ENCODE assay signal across 10 cellular contexts in genomic region chr20:51631953-51632352, GRCh38.
DNase-seq lines count a peak whose midpoint lies in the region; ATAC-seq and TF ChIP-seq lines count a peak whose summit lies in the region.
"Had no signal": no experiment of that assay in that cellular context is flagged by ENCODE, and none has a peak within 500 bp of the region (broad histone marks: within the 10 kb centered on the region; RNA-seq: fewer than 3 reads in every experiment).

No MANE protein-coding gene starts in this region.

- peak overlapping the region; percentile 94 for H3K27ac Mint-ChIP-seq in chondrocyte (ENCODE audit: unreplicated experiment)
- H3K27ac Mint-ChIP-seq in natural killer cell treated with Interleukin-12 subunit alpha and Interleukin-12 subunit beta and Interleukin-15 and Interleukin-18, amount 100 ng/mL, for 72 hours: peak overlapping the region; percentile 72 to 82

- peak overlapping the region in 1 of 12 donors; percentile 19 for H3K4me3 ChIP-seq in heart left ventricle
- H3K4me3 ChIP-seq in urinary bladder (ENCODE audit: low read depth, low read length): no peak overlapping the region

- TF ChIP-seq POLR2A in heart left ventricle (IDR thresholded peaks at IDR 0.05): no peak

- ATAC-seq in heart left ventricle (no peak), Right ventricle myocardium inferior (no peak), GM18861 (IDR thresholded peaks at IDR 0.05; ENCODE audit: unreplicated experiment) (no peak), GM18907 (IDR thresholded peaks at IDR 0.05; ENCODE audit: unreplicated experiment) (no peak)
- ATAC-seq in natural killer cell treated with Interleukin-12 subunit alpha and Interleukin-12 subunit beta and Interleukin-15 and Interleukin-18, amount 100 ng/mL, for 72 hours: no peak

- peaks cover 30% of the 10 kb centered on the region for H3K4me1 Mint-ChIP-seq in chondrocyte (ENCODE audit: low read depth)
- peaks cover 41 to 45% of the 10 kb centered on the region in 2 donors for H3K4me1 Mint-ChIP-seq in natural killer cell treated with Interleukin-12 subunit alpha and Interleukin-12 subunit beta and Interleukin-15 and Interleukin-18, amount 100 ng/mL, for 72 hours (ENCODE audit: low read depth in 2 of 2)

- H3K36me3 Mint-ChIP-seq in chondrocyte (ENCODE audit: low read depth): peaks cover 15% of the 10 kb centered on the region
- no peaks in the 10 kb centered on the region for H3K36me3 Mint-ChIP-seq in natural killer cell treated with Interleukin-12 subunit alpha and Interleukin-12 subunit beta and Interleukin-15 and Interleukin-18, amount 100 ng/mL, for 72 hours

- 92 to 95% (median 93%) methylated on average over 6 of the region's 6 CpGs for WGBS in heart left ventricle, 4 donors
- 96% methylated on average over 6 of the region's 6 CpGs for WGBS in urinary bladder

- H3K27ac ChIP-seq in heart left ventricle (peak overlapping the region; percentile 63 to 93 (median 78)), urinary bladder (ENCODE audit: low read depth) (peak overlapping the region; percentile 12)

- H3K27me3 Mint-ChIP-seq in chondrocyte (ENCODE audit: low read depth): peaks cover 4% of the 10 kb centered on the region
- no peaks in the 10 kb centered on the region for H3K27me3 Mint-ChIP-seq in natural killer cell treated with Interleukin-12 subunit alpha and Interleukin-12 subunit beta and Interleukin-15 and Interleukin-18, amount 100 ng/mL, for 72 hours

- no peaks in the 10 kb centered on the region for H3K9me3 ChIP-seq in heart left ventricle

- H3K27me3 ChIP-seq in heart left ventricle: no peaks in the 10 kb centered on the region

- H3K9me3 Mint-ChIP-seq in chondrocyte (ENCODE audit: low read depth): no peaks in the 10 kb centered on the region
- H3K9me3 Mint-ChIP-seq in natural killer cell treated with Interleukin-12 subunit alpha and Interleukin-12 subunit beta and Interleukin-15 and Interleukin-18, amount 100 ng/mL, for 72 hours: no peaks in the 10 kb centered on the region
- H3K9me3 Mint-ChIP-seq: neural crest cell had no signal

- intact Hi-C loops in heart left ventricle (cut with DNase I) (loop anchor here in 5 of 10 donors (10.0 kb wide), 2 partner anchors 133 to 333 kb away; partner anchors contain the start of gene ATP9A (in 1 of the 5)), Right ventricle myocardium inferior (cut with DNase I) (no loop called here)

- H3K4me1 ChIP-seq in heart left ventricle (peaks cover 3 to 46% (median 30%) of the 10 kb centered on the region in 12 donors), urinary bladder (ENCODE audit: insufficient read depth) (peaks cover 3% of the 10 kb centered on the region)

- H3K4me3 Mint-ChIP-seq in chondrocyte (ENCODE audit: unreplicated experiment): no peak overlapping the region
- H3K4me3 Mint-ChIP-seq in natural killer cell treated with Interleukin-12 subunit alpha and Interleukin-12 subunit beta and Interleukin-15 and Interleukin-18, amount 100 ng/mL, for 72 hours: peak overlapping the region; percentile 70
- H3K4me3 Mint-ChIP-seq: neural crest cell had no signal

- H3K36me3 ChIP-seq in heart left ventricle (peaks cover 0 to 7% (median 0%) of the 10 kb centered on the region in 9 donors), urinary bladder (ENCODE audit: insufficient read depth) (no peaks in the 10 kb centered on the region)

- no peak for TF ChIP-seq CTCF in heart left ventricle (IDR thresholded peaks at IDR 0.05)
- TF ChIP-seq CTCF in chondrocyte (IDR thresholded peaks at IDR 0.05): no peak

- DNase-seq in heart left ventricle: no peak
- no peak for DNase-seq in Right ventricle myocardium inferior (ENCODE audit: missing footprints)
- no peak for DNase-seq in chondrocyte (ENCODE audit: low spot score)
- DNase-seq in natural killer cell treated with Interleukin-12 subunit alpha and Interleukin-12 subunit beta and Interleukin-15 and Interleukin-18, amount 100 ng/mL, for 72 hours (ENCODE audit: low spot score): no peak
- DNase-seq in NCI-H1436 treated with DMSO at 0.1 percent for 48 hours (lab: John Stamatoyannopoulos, UW): no peak
- DNase-seq: NCI-H2171 treated with DMSO at 0.1 percent for 48 hours had no signal
